24 cellular contexts compared by ENCODE assay signal in genomic region chr15:41424809-41425208, GRCh38. TPM values are rescaled to one million over a fixed set of nuclear protein-coding genes. Genes with fewer than 3 reads are reported as not detected.
DNase-seq lines count a peak whose midpoint lies in the region; ATAC-seq, FAIRE-seq and TF ChIP-seq lines count a peak whose summit lies in the region.
"Had no signal": no experiment of that assay in that cellular context is flagged by ENCODE, and none has a peak within 500 bp of the region (broad histone marks: within the 10 kb centered on the region; RNA-seq: fewer than 3 reads in every experiment).

No MANE protein-coding gene starts in this region.

- H3K9ac ChIP-seq in K562 (ENCODE audit: insufficient read depth in 1 of 2, low read depth in 2 of 2, low read length in 2 of 2): no peak overlapping the region
- no peak overlapping the region for H3K9ac ChIP-seq in kidney (ENCODE audit: low read length in 2 of 2)

- H3K27me3 ChIP-seq in BE2C: no peaks in the 10 kb centered on the region
- H3K27me3 ChIP-seq in GM06990 (replicated peaks; ENCODE audit: control insufficient read depth, insufficient read depth, low read length): no peaks in the 10 kb centered on the region
- H3K27me3 ChIP-seq in Panc1 (ENCODE audit: control insufficient read depth, insufficient read depth, low read length): no peaks in the 10 kb centered on the region
- no peaks in the 10 kb centered on the region for H3K27me3 ChIP-seq in K562 (ENCODE audit: control insufficient read depth in 2 of 2, insufficient read depth in 2 of 2, low read length in 2 of 2)
- H3K27me3 ChIP-seq: heart right ventricle, tibial artery had no signal

- no peak for TF ChIP-seq POLR2A in K562 (conservative IDR thresholded peaks at IDR 0.05)

- intact Hi-C loops in Panc1 (cut with micrococcal nuclease; ENCODE audit: unreplicated experiment): no loop called here
- intact Hi-C loops in K562 (cut with micrococcal nuclease): no loop called here
- intact Hi-C loops in kidney (cut with DNase I): no loop called here

- no peak for TF ChIP-seq RAD21 in K562 (CRISPR knock-in tag; conservative IDR thresholded peaks at IDR 0.05 in 1 of 2, IDR thresholded peaks at IDR 0.05 in 1 of 2)

- H4K20me1 ChIP-seq in K562 (replicated peaks; ENCODE audit: control insufficient read depth, insufficient read depth, low read length): peaks cover 11% of the 10 kb centered on the region; the same call in 1 of the 2 replicates

- H2AFZ ChIP-seq in K562 (ENCODE audit: low read depth, low read length): no peak overlapping the region

- H3K9me1 ChIP-seq in K562 (ENCODE audit: control insufficient read depth, insufficient read depth, low read length): no peaks in the 10 kb centered on the region

- H3K27ac ChIP-seq in Panc1 (ENCODE audit: low read length) (no peak overlapping the region), K562 (ENCODE audit: extremely low read depth, low read depth, low read length) (no peak overlapping the region), kidney (ENCODE audit: low read depth in 2 of 2, low read length in 2 of 2) (no peak overlapping the region)
- H3K27ac ChIP-seq: heart right ventricle, prostate gland, tibial artery had no signal

- H3K9me3 ChIP-seq in BE2C (no peaks in the 10 kb centered on the region), Panc1 (ENCODE audit: control insufficient read depth, insufficient read depth, low read depth, low read length) (no peaks in the 10 kb centered on the region), K562 (replicated peaks; ENCODE audit: control insufficient read depth, insufficient read depth, low read depth, low read length) (no peaks in the 10 kb centered on the region), kidney (ENCODE audit: control insufficient read depth in 1 of 2, low read length in 2 of 2) (no peaks in the 10 kb centered on the region)
- H3K9me3 ChIP-seq: heart right ventricle, prostate gland, tibial artery had no signal

- in situ Hi-C loops in Panc1 (cut with HindIII; ENCODE audit: low pct_unique_long_range_greater_than_20kb, low sequenced_read_pairs) (no loop called here), K562 (cut with MboI) (no loop called here)

- POLR2A ChIA-PET in Panc1 (lab: Charles Lee) (no interaction called here), K562 (lab: Yijun Ruan, JAX) (no interaction called here)

- CTCF ChIA-PET in Panc1 (lab: Charles Lee) (no interaction called here), K562 (lab: Yijun Ruan, JAX; ENCODE audit: low intra/inter-chr PET ratio) (no interaction called here)

- BruUV-seq in Panc1 (replicated peaks; lab: Mats Ljungman, UMichigan): no TSS peak
- BruUV-seq in K562 (replicated peaks; lab: Mats Ljungman, UMichigan): no TSS peak

- H3K36me3 ChIP-seq in BE2C (no peaks in the 10 kb centered on the region; the same call in 1 of the 2 replicates), GM06990 (ENCODE audit: control insufficient read depth, insufficient read depth, low read length) (no peaks in the 10 kb centered on the region; the same call in 1 of the 2 replicates), Panc1 (ENCODE audit: control insufficient read depth, insufficient read depth, low read length) (no peaks in the 10 kb centered on the region), K562 (ENCODE audit: control insufficient read depth, insufficient read depth, low read length) (peaks cover 3% of the 10 kb centered on the region; the same call in 2 of the 3 replicates), kidney (ENCODE audit: control insufficient read depth in 1 of 2, insufficient read depth in 2 of 2, low read length in 2 of 2) (no peaks in the 10 kb centered on the region)
- H3K36me3 ChIP-seq: heart right ventricle, prostate gland, tibial artery had no signal

- WGBS in K562 (ENCODE audit: insufficient coverage, low coverage, missing lambda C conversion rate): 85% methylated on average over 14 of the region's 14 CpGs

- H3K4me3 ChIP-seq in BE2C (ENCODE audit: low read depth, low read length) (no peak overlapping the region), GM06990 (replicated peaks; ENCODE audit: low read depth, low read length) (0 out of 2 replicates have a peak overlapping the region, but pooled peaks have one; percentile 7), Panc1 (ENCODE audit: low read depth in 2 of 2, low read length in 2 of 2) (no peak overlapping the region), K562 (no peak overlapping the region), kidney (ENCODE audit: low read length in 2 of 2) (no peak overlapping the region)
- H3K4me3 ChIP-seq: heart right ventricle, prostate gland, smooth muscle cell, tibial artery had no signal

- 0 out of 2 replicates have a peak, but pooled peaks have one; percentile 10 for TF ChIP-seq CTCF in BE2C (IDR thresholded peaks at IDR 0.05; ENCODE audit: low read depth, low read length)
- TF ChIP-seq CTCF in GM06990 (IDR thresholded peaks at IDR 0.05; ENCODE audit: insufficient read depth, low read length, poor library complexity, severe bottlenecking): peak; percentile 5
- no peak for TF ChIP-seq CTCF in Panc1 (IDR thresholded peaks at IDR 0.05)
- TF ChIP-seq CTCF in K562 (IDR thresholded peaks at IDR 0.05 in 2 of 3, conservative IDR thresholded peaks at IDR 0.05 in 1 of 3; ENCODE audit: insufficient read depth in 2 of 3, low read depth in 1 of 3, low read length in 3 of 3): peak in 2 of 3 experiments; percentile 27 to 53; a peak in 3 of 6 replicates
- no peak for TF ChIP-seq CTCF in kidney (IDR thresholded peaks at IDR 0.05; ENCODE audit: borderline replicate concordance, extremely low read depth, insufficient read depth)

- no peak for DNase-seq in BE2C
- no peak for DNase-seq in GM06990 (ENCODE audit: extremely low read depth, insufficient read length)
- DNase-seq in Panc1 (ENCODE audit: low read depth, low spot score): no peak
- DNase-seq in K562 (ENCODE audit: extremely low read depth in 1 of 4, low spot score in 3 of 4): no peak
- DNase-seq in frontal cortex (ENCODE audit: low spot score in 2 of 2): no peak
- no peak for DNase-seq in D341Med (ENCODE audit: low spot score)
- DNase-seq in HCEC 1CT: no peak
- no peak for DNase-seq in kidney
- DNase-seq: activated T-cell treated with anti-CD3 and anti-CD28 coated beads for 4 hours; amygdala; effector CD8-positive, alpha-beta T cell; GDM1; GOT3; heart right ventricle; Karpas-422; NCI-H1417; NCI-H2171 treated with DMSO at 0.1 percent for 48 hours; NCI-H774; nephron progenitor cell; tibial artery had no signal

- FAIRE-seq in K562 (lab: Jason Lieb, UNC) (no peak), frontal cortex (lab: Jason Lieb, UNC) (no peak), kidney (lab: Jason Lieb, UNC) (no peak)
- FAIRE-seq: islet of Langerhans, RCC 7860 had no signal

- peaks cover 5% of the 10 kb centered on the region; the same call in 1 of the 2 replicates for H3K4me1 ChIP-seq in BE2C
- H3K4me1 ChIP-seq in Panc1 (ENCODE audit: control insufficient read depth, insufficient read depth, low read length): 0 out of 2 replicates have a peak, but pooled peaks cover 8% of the 10 kb centered on the region
- H3K4me1 ChIP-seq in K562 (replicated peaks in 1 of 2; ENCODE audit: control insufficient read depth in 2 of 2, insufficient read depth in 2 of 2, low read length in 2 of 2): peaks cover 5 to 7% of the 10 kb centered on the region in 2 experiments; a peak in 3 of 5 replicates
- peaks cover 0 to 2% of the 10 kb centered on the region in 2 donors for H3K4me1 ChIP-seq in kidney (ENCODE audit: control insufficient read depth in 1 of 2, insufficient read depth in 1 of 2, low read depth in 1 of 2, low read length in 2 of 2)
- H3K4me1 ChIP-seq: prostate gland had no signal

- no peak overlapping the region for H3K4me2 ChIP-seq in K562 (ENCODE audit: insufficient read depth, low read length)
- H3K4me2 ChIP-seq: smooth muscle cell had no signal

- H3K79me2 ChIP-seq in K562 (ENCODE audit: control insufficient read depth, insufficient read depth, low read length): peaks cover 79% of the 10 kb centered on the region

- ATAC-seq in Panc1: 0 out of 2 replicates have a peak, but pooled peaks have one; percentile 36
- ATAC-seq in K562: peak; percentile 73
- ATAC-seq: heart right ventricle had no signal

- TF ChIP-seq EP300 in K562 (IDR thresholded peaks at IDR 0.05; ENCODE audit: low read length): no peak

RNA-seq across cellular contexts. Expression of gene RTF1, which starts 7.9 kb away (rescaled TPM):
- polyA plus RNA-seq in BE2C (2012; ENCODE audit: insufficient read depth, insufficient read length, low read depth): 20.5 TPM
- total RNA-seq in Panc1 (2021; ENCODE audit: unreplicated experiment): 43.5 TPM
- 36.7 TPM for polyA plus RNA-seq in Panc1 (2012; ENCODE audit: insufficient read length)
- 19.7 and 32.4 TPM in 2 replicates for total RNA-seq in K562 (2011; cell fraction: chromatin; rRNA removed; ENCODE audit: low replicate concordance)
- total RNA-seq in K562 (2011; cell fraction: nucleolus; rRNA removed): 10.7 and 11.7 TPM in 2 replicates
- total RNA-seq in K562 (2011; cell fraction: nucleoplasm; rRNA removed): 18.3 and 24.4 TPM in 2 replicates
- total RNA-seq in K562 (2014; rRNA removed): 26.4 and 28.7 TPM in 2 replicates
- total RNA-seq in K562 (2014; rRNA removed; fragmentation: Illumina TruSeq; extraction: Trizol): 28.2 and 31.3 TPM in 2 replicates
- 33.0 and 34.0 TPM in 2 replicates for total RNA-seq in K562 (2015; rRNA removed; fragmentation: Illumina TruSeq; extraction: Trizol)
- 23.3 and 31.5 TPM in 2 replicates for total RNA-seq in K562 (2021)
- 33.4 and 40.7 TPM in 2 replicates for polyA plus RNA-seq in K562 (2011; rRNA removed)
- 16.4 and 22.4 TPM in 2 replicates for polyA plus RNA-seq in K562 (2011; cell fraction: cytosol; rRNA removed)
- polyA plus RNA-seq in K562 (2011; cell fraction: nucleus; rRNA removed): 8.8 and 15.8 TPM in 2 replicates
- polyA plus RNA-seq in K562 (2012): 23.4 and 24.7 TPM in 2 replicates
- 40.4 and 45.4 TPM in 2 replicates for polyA plus RNA-seq in K562 (2014; fragmentation: Illumina TruSeq; extraction: Trizol)
- 1 to 10 TPM; 7.6 to 9.1 TPM for polyA plus RNA-seq in K562 (2014; fragmentation: Nextera tagmentation; extraction: Ambion mirVana)
- polyA plus RNA-seq in K562 (2014; rRNA removed): 45.4 and 69.5 TPM in 2 replicates
- polyA minus RNA-seq in K562 (2011; rRNA and poly(A)+ RNA removed): 25.8 and 26.4 TPM in 2 replicates
- 15.7 and 20.6 TPM in 2 replicates for polyA minus RNA-seq in K562 (2011; cell fraction: cytosol; rRNA and poly(A)+ RNA removed)
- polyA minus RNA-seq in K562 (2011; cell fraction: nucleus; rRNA and poly(A)+ RNA removed): 4.0 and 7.9 TPM in 2 replicates
- 56.3 TPM for total RNA-seq in frontal cortex
- total RNA-seq in kidney: 29.7 TPM
- 14.8 TPM for polyA plus RNA-seq in kidney (ENCODE audit: insufficient read depth, low read depth, low replicate concordance)

RNA-seq across cellular contexts. Expression of gene NDUFAF1, which starts 22.5 kb away (rescaled TPM):
- polyA plus RNA-seq in BE2C (2012; ENCODE audit: insufficient read depth, insufficient read length, low read depth): 35.0 TPM
- total RNA-seq in Panc1 (2021; ENCODE audit: unreplicated experiment) (18.0 TPM), K562 (2014; rRNA removed) (38.1 and 44.9 TPM in 2 replicates), K562 (2014; rRNA removed; fragmentation: Illumina TruSeq; extraction: Trizol) (43.5 and 53.1 TPM in 2 replicates), K562 (2015; rRNA removed; fragmentation: Illumina TruSeq; extraction: Trizol) (33.7 and 36.2 TPM in 2 replicates), K562 (2021) (28.7 and 29.5 TPM in 2 replicates), frontal cortex (28.5 TPM), kidney (19.4 TPM)
- polyA plus RNA-seq in Panc1 (2012; ENCODE audit: insufficient read length): 14.1 TPM
- total RNA-seq in K562 (2011; cell fraction: chromatin; rRNA removed; ENCODE audit: low replicate concordance): 23.9 and 33.1 TPM in 2 replicates
- 16.5 and 17.4 TPM in 2 replicates for total RNA-seq in K562 (2011; cell fraction: nucleolus; rRNA removed)
- 17.2 and 25.4 TPM in 2 replicates for total RNA-seq in K562 (2011; cell fraction: nucleoplasm; rRNA removed)
- polyA plus RNA-seq in K562 (2011; rRNA removed) (28.9 and 45.0 TPM in 2 replicates), K562 (2014; fragmentation: Illumina TruSeq; extraction: Trizol) (33.2 and 40.6 TPM in 2 replicates), K562 (2014; fragmentation: Nextera tagmentation; extraction: Ambion mirVana) (10 to 100 TPM; 87.0 to 93.4 TPM), K562 (2014; rRNA removed) (46.8 TPM in 2 replicates), kidney (ENCODE audit: insufficient read depth, low read depth, low replicate concordance) (35.8 TPM)
- polyA plus RNA-seq in K562 (2011; cell fraction: cytosol; rRNA removed): 10.9 and 23.7 TPM in 2 replicates
- 4.9 and 9.6 TPM in 2 replicates for polyA plus RNA-seq in K562 (2011; cell fraction: nucleus; rRNA removed)
- 16.8 and 35.5 TPM in 2 replicates for polyA plus RNA-seq in K562 (2012)
- polyA minus RNA-seq in K562 (2011; rRNA and poly(A)+ RNA removed): 22.6 and 24.8 TPM in 2 replicates
- polyA minus RNA-seq in K562 (2011; cell fraction: cytosol; rRNA and poly(A)+ RNA removed): 7.1 and 8.2 TPM in 2 replicates
- polyA minus RNA-seq in K562 (2011; cell fraction: nucleus; rRNA and poly(A)+ RNA removed): 3.8 and 10.8 TPM in 2 replicates

Comparison
In these comparisons a context has a peak if more than half of its experiments do, and no peak if none do; other contexts are left out.
1. CTCF ChIP-seq: peak in BE2C (single experiment), GM06990 (single experiment) and K562 (2 of 3); none in Panc1 (single experiment) and kidney (single experiment).